Comparison of ENCODE assay signal across 1 cellular context in genomic region chr20:35640724-35641123, GRCh38.
TF ChIP-seq lines count a peak whose summit lies in the region.

No MANE protein-coding gene starts in this region.

TF ChIP-seq in WTC11, 78 proteins besides CTCF, POLR2A, EP300 and RAD21:
- TF ChIP-seq ZNF416 (CRISPR knock-in tag; IDR thresholded peaks at IDR 0.05) (no peak), TCF7 (CRISPR knock-in tag; IDR thresholded peaks at IDR 0.05; ENCODE audit: low read depth) (no peak), ZBTB43 (CRISPR knock-in tag; IDR thresholded peaks at IDR 0.05) (no peak), ZNF219 (CRISPR knock-in tag; IDR thresholded peaks at IDR 0.05; ENCODE audit: borderline replicate concordance) (no peak), TP53 (CRISPR knock-in tag; IDR thresholded peaks at IDR 0.05) (no peak), IRF1 (CRISPR knock-in tag; IDR thresholded peaks at IDR 0.05) (no peak), NFATC4 (CRISPR knock-in tag; IDR thresholded peaks at IDR 0.05) (no peak), RORB (CRISPR knock-in tag; IDR thresholded peaks at IDR 0.05) (no peak), USF1 (CRISPR knock-in tag; IDR thresholded peaks at IDR 0.05) (no peak), MLX (CRISPR knock-in tag; IDR thresholded peaks at IDR 0.05) (no peak), ZNF532 (CRISPR knock-in tag; IDR thresholded peaks at IDR 0.05; ENCODE audit: borderline replicate concordance) (no peak), ZNF317 (CRISPR knock-in tag; IDR thresholded peaks at IDR 0.05; ENCODE audit: borderline replicate concordance, low read depth) (no peak), SMAD4 (CRISPR knock-in tag; IDR thresholded peaks at IDR 0.05) (no peak), NR3C1 (CRISPR knock-in tag; conservative IDR thresholded peaks at IDR 0.05; ENCODE audit: low read depth) (no peak)
